In genomic region chr7:131640686-131641085, GRCh38 we compare ENCODE assay signal across 27 cellular contexts.
"Had no signal": no experiment of that assay in that cellular context is flagged by ENCODE, and none has a peak within 500 bp of the region (broad histone marks: within the 10 kb centered on the region; RNA-seq: fewer than 3 reads in every experiment).

No MANE protein-coding gene starts in this region.

- H3K4me1 Mint-ChIP-seq: activated CD8-positive, alpha-beta memory T cell treated with anti-CD3 and anti-CD28 coated beads, Interleukin-2, amount 10 ng/mL, durations not matched to agents 7 days and 5 days; activated naive CD4-positive, alpha-beta T cell treated with anti-CD3 and anti-CD28 coated beads, Interleukin-2, amount 50 U/mL, for 24 hours had no signal

- H3K27me3 ChIP-seq: cardiac muscle cell, SJCRH30 had no signal

- H3K27me3 Mint-ChIP-seq: activated CD8-positive, alpha-beta memory T cell treated with anti-CD3 and anti-CD28 coated beads, Interleukin-2, amount 10 ng/mL, durations not matched to agents 7 days and 5 days had no signal

- H3K36me3 Mint-ChIP-seq: activated CD8-positive, alpha-beta memory T cell treated with anti-CD3 and anti-CD28 coated beads, Interleukin-2, amount 10 ng/mL, durations not matched to agents 7 days and 5 days; activated naive CD4-positive, alpha-beta T cell treated with anti-CD3 and anti-CD28 coated beads, Interleukin-2, amount 50 U/mL, for 24 hours; brain had no signal

- H3K9me3 Mint-ChIP-seq: activated naive CD4-positive, alpha-beta T cell treated with anti-CD3 and anti-CD28 coated beads, Interleukin-2, amount 50 U/mL, for 24 hours; activated T-cell treated with anti-CD3 and anti-CD28 coated beads, Interleukin-2, amount 50 U/mL, for 24 hours; activated T-helper 1 cell treated with anti-CD3 and anti-CD28 coated beads, Interleukin-12 subunit alpha, Interleukin-12 subunit beta, Interleukin-2, Interleukin-4 antibody, amounts not matched to agents 30 ng/mL and 10 ng/mL and 1 ng/mL, durations not matched to agents 14 hours and 24 hours and 36 hours had no signal

- DNase-seq: activated CD4-positive, alpha-beta T cell treated with anti-CD3 and anti-CD28 coated beads for 48 hours; activated CD4-positive, alpha-beta T cell treated with anti-CD3 and anti-CD28 coated beads, Interleukin-2, amount 50 U/mL, for 48 hours; activated CD8-positive, alpha-beta memory T cell treated with anti-CD3 and anti-CD28 coated beads, Interleukin-2, amount 10 ng/mL, durations not matched to agents 7 days and 5 days; activated effector memory CD4-positive, alpha-beta T cell treated with Interleukin-2 at 50 U/mL for 16 hours; activated naive CD4-positive, alpha-beta T cell; activated T-cell treated with anti-CD3 and anti-CD28 coated beads, Interleukin-2, amount 50 U/mL, for 24 hours; amniotic stem cell; Kasumi-1; KBM-7; NCI-H1048; NCI-H1417; NCI-H1930; NCI-H2171; NCI-H226; NCI-H526; NCI-H774; Right ventricle myocardium superior; RPMI8226; SJCRH30; SW 1271 had no signal

- H3K4me3 Mint-ChIP-seq: activated CD8-positive, alpha-beta memory T cell treated with anti-CD3 and anti-CD28 coated beads, Interleukin-2, amount 10 ng/mL, durations not matched to agents 7 days and 5 days; activated naive CD4-positive, alpha-beta T cell treated with anti-CD3 and anti-CD28 coated beads, Interleukin-2, amount 50 U/mL, for 24 hours; activated T-cell treated with anti-CD3 and anti-CD28 coated beads, Interleukin-2, amount 50 U/mL, for 24 hours; activated T-helper 1 cell treated with anti-CD3 and anti-CD28 coated beads, Interleukin-12 subunit alpha, Interleukin-12 subunit beta, Interleukin-2, Interleukin-4 antibody, amounts not matched to agents 30 ng/mL and 10 ng/mL and 1 ng/mL, durations not matched to agents 14 hours and 24 hours and 36 hours; brain had no signal

- H3K27ac ChIP-seq: cardiac muscle cell, SJCRH30 had no signal

- FAIRE-seq: astrocyte had no signal

- H3K9me3 ChIP-seq: SJCRH30 had no signal

- H3K36me3 ChIP-seq: cardiac muscle cell, SJCRH30 had no signal

- H3K4me3 ChIP-seq: cardiac muscle cell, SJCRH30 had no signal

- ATAC-seq: activated CD4-positive, CD25-positive, alpha-beta regulatory T cell treated with anti-CD3 and anti-CD28 coated beads, Interleukin-2, amount 50 U/mL, for 24 hours; activated CD8-positive, alpha-beta memory T cell treated with anti-CD3 and anti-CD28 coated beads, Interleukin-2, amount 10 ng/mL, durations not matched to agents 7 days and 5 days; SK-N-SH treated with all-trans-retinoic acid at 6 μM for 48 hours had no signal

- H3K27ac Mint-ChIP-seq: activated CD8-positive, alpha-beta memory T cell treated with anti-CD3 and anti-CD28 coated beads, Interleukin-2, amount 10 ng/mL, durations not matched to agents 7 days and 5 days; activated naive CD4-positive, alpha-beta T cell treated with anti-CD3 and anti-CD28 coated beads, Interleukin-2, amount 50 U/mL, for 24 hours; activated T-cell treated with anti-CD3 and anti-CD28 coated beads, Interleukin-2, amount 50 U/mL, for 24 hours; activated T-helper 1 cell treated with anti-CD3 and anti-CD28 coated beads, Interleukin-12 subunit alpha, Interleukin-12 subunit beta, Interleukin-2, Interleukin-4 antibody, amounts not matched to agents 30 ng/mL and 10 ng/mL and 1 ng/mL, durations not matched to agents 14 hours and 24 hours and 36 hours; brain had no signal
